Comparison of ENCODE assay signal across 21 cellular contexts in the genomic region with DNA sequence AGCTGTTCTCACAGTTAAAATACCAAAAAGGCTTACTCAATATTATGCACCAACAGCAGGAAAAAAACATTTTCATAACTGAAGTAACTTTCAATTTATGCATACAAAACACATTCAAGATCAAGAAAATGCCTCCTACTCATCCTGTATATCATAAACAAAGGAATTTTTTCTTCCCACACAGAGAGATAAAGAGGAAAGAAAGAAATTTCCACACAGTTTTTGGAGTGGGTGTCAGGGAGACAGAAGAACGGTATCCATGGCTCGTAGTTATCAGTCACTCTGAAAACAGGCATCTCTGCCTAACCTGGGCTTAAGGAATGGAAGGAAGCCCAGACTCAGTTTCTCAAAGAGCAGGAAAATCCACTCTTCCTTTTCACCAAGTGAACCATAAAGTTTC.
DNase-seq lines count a peak whose midpoint lies in the region; ATAC-seq and TF ChIP-seq lines count a peak whose summit lies in the region.
"Had no signal": no experiment of that assay in that cellular context is flagged by ENCODE, and none has a peak within 500 bp of the region (broad histone marks: within the 10 kb centered on the region; RNA-seq: fewer than 3 reads in every experiment).

No MANE protein-coding gene starts in this region.

- H3K9ac ChIP-seq in fibroblast of lung (ENCODE audit: insufficient read depth, low read length) = no peak overlapping the region
- H3K9ac ChIP-seq: BLaER1 had no signal

- TF ChIP-seq CTCF in fibroblast of lung (conservative IDR thresholded peaks at IDR 0.05 in 1 of 2, IDR thresholded peaks at IDR 0.05 in 1 of 2; ENCODE audit: low read depth in 1 of 2, low read length in 2 of 2) = no peak
- TF ChIP-seq CTCF in neutrophil (IDR thresholded peaks at IDR 0.05) = no peak

- H3K9me3 ChIP-seq in fibroblast of lung (ENCODE audit: control insufficient read depth, insufficient read depth, low read depth, low read length) (no peaks in the 10 kb centered on the region), neutrophil (no peaks in the 10 kb centered on the region)
- H3K9me3 ChIP-seq: BLaER1 had no signal

- DNase-seq in NCI-H226 (peak; percentile 75), fibroblast of lung (ENCODE audit: low read depth in 2 of 2) (peak; percentile 10 to 55), posterior cingulate gyrus (no peak), MV-4-11 (lab: John Stamatoyannopoulos, UW) (no peak), AG20443 (ENCODE audit: low spot score) (no peak)
- DNase-seq: CD4-positive, alpha-beta memory T cell; DMS153; KBM-7; MM.1S; NCI-H1092 treated with DMSO at 0.1 percent for 48 hours; NCI-H1436 treated with DMSO at 0.1 percent for 48 hours; NCI-H2029; NCI-H2227 treated with DMSO at 0.1 percent for 48 hours; NCI-H510A treated with DMSO at 0.1 percent for 48 hours; NCI-H82; SIG-M5 had no signal

- H3K4me1 ChIP-seq in fibroblast of lung (ENCODE audit: control insufficient read depth, extremely low read depth, insufficient read depth, low read length) (no peaks in the 10 kb centered on the region), neutrophil (ENCODE audit: control insufficient read depth in 1 of 2, insufficient read depth in 1 of 2, low read depth in 1 of 2, low read length in 1 of 2) (peaks cover 20 to 31% of the 10 kb centered on the region in 2 experiments)
- H3K4me1 ChIP-seq: BLaER1 had no signal

- H3K27ac ChIP-seq in fibroblast of lung (ENCODE audit: insufficient read depth, low read length) = no peak overlapping the region
- peak overlapping the region; percentile 81 for H3K27ac ChIP-seq in neutrophil
- H3K27ac ChIP-seq: BLaER1 had no signal

- H3K4me3 ChIP-seq in fibroblast of lung (replicated peaks in 1 of 4; ENCODE audit: control extremely low read depth in 1 of 4, insufficient read depth in 1 of 4, low read depth in 3 of 4, low read length in 4 of 4) = no peak overlapping the region
- no peak overlapping the region for H3K4me3 ChIP-seq in neutrophil (ENCODE audit: low read depth in 1 of 2, low read length in 1 of 2)
- H3K4me3 ChIP-seq: BLaER1 had no signal

- intact Hi-C loops in posterior cingulate gyrus (cut with DNase I) = no loop called here

- ATAC-seq in GM21528 (IDR thresholded peaks at IDR 0.05; ENCODE audit: low FRiP score, unreplicated experiment) = no peak
- ATAC-seq: Panc1, SK-N-SH treated with all-trans-retinoic acid at 6 μM for 48 hours had no signal

- no peaks in the 10 kb centered on the region for H3K27me3 ChIP-seq in fibroblast of lung (ENCODE audit: control insufficient read depth, insufficient read depth, low read length)
- H3K27me3 ChIP-seq in neutrophil = peaks cover 8% of the 10 kb centered on the region
- H3K27me3 ChIP-seq: BLaER1 had no signal

- H2AFZ ChIP-seq in fibroblast of lung (ENCODE audit: low read length) = no peak overlapping the region

- no peaks in the 10 kb centered on the region for H4K20me1 ChIP-seq in fibroblast of lung (ENCODE audit: control insufficient read depth, extremely low read depth, insufficient read depth, low read length)
- H4K20me1 ChIP-seq: BLaER1 had no signal

- H3K36me3 ChIP-seq in fibroblast of lung (ENCODE audit: control insufficient read depth, insufficient read depth, low read length) = no peaks in the 10 kb centered on the region
- no peaks in the 10 kb centered on the region for H3K36me3 ChIP-seq in neutrophil
- H3K36me3 ChIP-seq: BLaER1 had no signal

- H3K79me2 ChIP-seq in fibroblast of lung (ENCODE audit: control insufficient read depth, insufficient read depth, low read length) = no peaks in the 10 kb centered on the region

- H3K4me2 ChIP-seq in fibroblast of lung (ENCODE audit: extremely low read depth, insufficient read depth, low read length) = no peak overlapping the region
- H3K4me2 ChIP-seq: BLaER1 had no signal

Comparison
In these comparisons a context has a peak if more than half of its experiments do, and no peak if none do; other contexts are left out.
1. DNase-seq: peak in NCI-H226 (single experiment) and fibroblast of lung (2 of 2); none in posterior cingulate gyrus (0 of 10), MV-4-11 (single experiment) and AG20443 (single experiment).